ENCODE assay signal across 8 cellular contexts in the genomic region with DNA sequence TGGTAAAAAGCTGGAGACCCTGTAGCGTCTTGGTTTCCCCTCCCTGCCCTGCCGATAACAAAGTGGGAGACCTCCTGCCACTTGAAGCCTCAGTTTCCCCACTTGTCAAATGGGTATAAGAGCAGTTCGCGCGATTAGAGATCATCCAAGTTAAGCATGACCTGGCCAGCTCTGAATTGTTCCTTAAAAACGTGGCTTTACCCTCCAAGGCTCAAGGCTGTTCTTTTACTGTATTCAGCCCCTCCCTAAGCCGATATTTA. TPM values are rescaled to one million over a fixed set of nuclear protein-coding genes. Genes with fewer than 3 reads are reported as not detected.
DNase-seq lines count a peak whose midpoint lies in the region; ATAC-seq, FAIRE-seq and TF ChIP-seq lines count a peak whose summit lies in the region.

No MANE protein-coding gene starts in this region.

- FAIRE-seq in GM12891 (lab: Jason Lieb, UNC), result no peak

- peak overlapping the region; percentile 45 to 72 for H3K27ac ChIP-seq in mucosa of rectum (ENCODE audit: low read depth in 2 of 2, low read length in 2 of 2)

- H3K36me3 ChIP-seq in mucosa of rectum (ENCODE audit: control insufficient read depth in 2 of 2, insufficient read depth in 2 of 2, low read length in 2 of 2), result peaks cover 7 to 9% of the 10 kb centered on the region in 2 donors

- intact Hi-C loops in CD14-positive monocyte (cut with micrococcal nuclease), result loop anchor here in 1 of 2 donors (2.0 kb wide), 1 partner anchor 13 kb away; the partner anchor contains the start of gene GET3

- H3K36me3 Mint-ChIP-seq in CD14-positive monocyte (peaks cover 14 to 25% of the 10 kb centered on the region in 2 donors), brain (peaks cover 12% of the 10 kb centered on the region)

- TF ChIP-seq CTCF in CD14-positive monocyte (IDR thresholded peaks at IDR 0.05) (no peak), brain (conservative IDR thresholded peaks at IDR 0.05) (no peak)

- DNase-seq in CD14-positive monocyte (ENCODE audit: low spot score), result no peak
- DNase-seq in Kasumi-1 (lab: John Stamatoyannopoulos, UW), result peak; percentile 20 to 36
- no peak for DNase-seq in NCI-H2196 (lab: John Stamatoyannopoulos, UW; ENCODE audit: unreplicated experiment)
- DNase-seq in GM12891 (ENCODE audit: insufficient read length, low spot score), result no peak
- no peak for DNase-seq in HPDE6-E6E7 (ENCODE audit: extremely low spot score)

- TF ChIP-seq POLR2A in GM12891 (IDR thresholded peaks at IDR 0.05; ENCODE audit: low read depth, low read length), result no peak

- H3K4me1 ChIP-seq in mucosa of rectum (ENCODE audit: control insufficient read depth in 2 of 2, insufficient read depth in 2 of 2, low read length in 2 of 2), result peaks cover 21 to 29% of the 10 kb centered on the region in 2 donors

- ATAC-seq in GM18870 (IDR thresholded peaks at IDR 0.05; ENCODE audit: unreplicated experiment), result no peak

- H3K9ac ChIP-seq in mucosa of rectum (ENCODE audit: low read depth in 1 of 2, low read length in 2 of 2), result peak overlapping the region; percentile 65 to 73

- H3K27me3 ChIP-seq in mucosa of rectum (ENCODE audit: control insufficient read depth in 2 of 2, insufficient read depth in 2 of 2, low read length in 2 of 2), result no peaks in the 10 kb centered on the region

- H3K27me3 Mint-ChIP-seq in CD14-positive monocyte (ENCODE audit: low read depth in 3 of 3), result peaks cover 0 to 3% (median 0%) of the 10 kb centered on the region in 3 donors
- H3K27me3 Mint-ChIP-seq in brain, result peaks cover 10% of the 10 kb centered on the region

- peak overlapping the region; percentile 79 to 92 for H3K4me3 ChIP-seq in mucosa of rectum (ENCODE audit: low read length in 2 of 2)

- H3K9me3 Mint-ChIP-seq in CD14-positive monocyte (peaks cover 0 to 2% (median 0%) of the 10 kb centered on the region in 7 donors), brain (no peaks in the 10 kb centered on the region)

- H3K9me3 ChIP-seq in mucosa of rectum (ENCODE audit: control insufficient read depth in 2 of 2, low read length in 2 of 2), result no peaks in the 10 kb centered on the region

- H3K4me3 Mint-ChIP-seq in CD14-positive monocyte, result peak overlapping the region; percentile 85 to 95
- peak overlapping the region; percentile 94 to 97 (median 97) for H3K4me3 Mint-ChIP-seq in brain

- H3K4me1 Mint-ChIP-seq in CD14-positive monocyte, result peaks cover 38% of the 10 kb centered on the region
- H3K4me1 Mint-ChIP-seq in brain, result peaks cover 47% of the 10 kb centered on the region

- peak overlapping the region; percentile 40 to 92 (median 81) for H3K27ac Mint-ChIP-seq in CD14-positive monocyte
- peak overlapping the region; percentile 96 to 99 (median 98) for H3K27ac Mint-ChIP-seq in brain

TF ChIP-seq in GM12891, 5 proteins besides CTCF, POLR2A, EP300 and RAD21:
- no peak for TF ChIP-seq SPI1 (IDR thresholded peaks at IDR 0.05; ENCODE audit: low read depth, low read length)
- TF ChIP-seq TAF1 (IDR thresholded peaks at IDR 0.05; ENCODE audit: low read depth, low read length), result no peak
- no peak for TF ChIP-seq PAX5 (IDR thresholded peaks at IDR 0.05; ENCODE audit: insufficient read depth, low read length, severe bottlenecking)
- no peak for TF ChIP-seq POU2F2 (IDR thresholded peaks at IDR 0.05; ENCODE audit: low read depth, low read length)
- TF ChIP-seq POLR2AphosphoS5 (IDR thresholded peaks at IDR 0.05; ENCODE audit: low read depth, low read length), result no peak

RNA-seq across cellular contexts. Expression of gene TNPO2, which starts 0.4 kb away (rescaled TPM):
- polyA plus RNA-seq in CD14-positive monocyte (under 1 TPM; 0.28 to 0.52 TPM), brain (ENCODE audit: insufficient read depth, low read depth, low replicate concordance) (119 TPM)
- polyA plus RNA-seq in GM12891 (2012; ENCODE audit: low read depth, missing spikeins), result 31.1 TPM

RNA-seq across cellular contexts. Expression of gene TRIR, which starts 11.2 kb away (rescaled TPM):
- polyA plus RNA-seq in CD14-positive monocyte (100 to 1,000 TPM; 152 to 175 TPM), brain (ENCODE audit: insufficient read depth, low read depth, low replicate concordance) (303 TPM)
- 264 TPM for polyA plus RNA-seq in GM12891 (2012; ENCODE audit: low read depth, missing spikeins)

RNA-seq across cellular contexts. Expression of gene GET3, which starts 14.0 kb away (rescaled TPM):
- polyA plus RNA-seq in CD14-positive monocyte (100 to 1,000 TPM in 1 of 2 donors, 10 to 100 TPM in 1; 97.5 to 108 TPM), brain (ENCODE audit: insufficient read depth, low read depth, low replicate concordance) (138 TPM)
- polyA plus RNA-seq in GM12891 (2012; ENCODE audit: low read depth, missing spikeins), result 82.3 TPM

RNA-seq across cellular contexts. Expression of gene FBXW9, which starts 26.9 kb away (rescaled TPM):
- polyA plus RNA-seq in CD14-positive monocyte (1 to 10 TPM; 5.1 to 7.2 TPM), brain (ENCODE audit: insufficient read depth, low read depth, low replicate concordance) (10.7 TPM)
- polyA plus RNA-seq in GM12891 (2012; ENCODE audit: low read depth, missing spikeins), result 5.6 TPM

RNA-seq across cellular contexts. Expression of gene BEST2, which starts 28.3 kb away (rescaled TPM):
- polyA plus RNA-seq in CD14-positive monocyte, result not detected
- polyA plus RNA-seq in brain (ENCODE audit: insufficient read depth, low read depth, low replicate concordance), result 0.20 TPM
- 0.30 TPM for polyA plus RNA-seq in GM12891 (2012; ENCODE audit: low read depth, missing spikeins)

Comparison
In these comparisons a context has a peak if more than half of its experiments do, and no peak if none do; other contexts are left out.
1. DNase-seq: peak in Kasumi-1 (2 of 2); none in CD14-positive monocyte (single experiment), NCI-H2196 (single experiment), GM12891 (single experiment) and HPDE6-E6E7 (single experiment).
2. RNA of gene TNPO2, which starts 0.4 kb away (polyA plus RNA-seq): 119 TPM in brain (single experiment); 0.28 to 0.52 TPM in CD14-positive monocyte; every median in the first group is over 10 times any median in the second.